1 cellular context compared by ENCODE assay signal in the genomic region with DNA sequence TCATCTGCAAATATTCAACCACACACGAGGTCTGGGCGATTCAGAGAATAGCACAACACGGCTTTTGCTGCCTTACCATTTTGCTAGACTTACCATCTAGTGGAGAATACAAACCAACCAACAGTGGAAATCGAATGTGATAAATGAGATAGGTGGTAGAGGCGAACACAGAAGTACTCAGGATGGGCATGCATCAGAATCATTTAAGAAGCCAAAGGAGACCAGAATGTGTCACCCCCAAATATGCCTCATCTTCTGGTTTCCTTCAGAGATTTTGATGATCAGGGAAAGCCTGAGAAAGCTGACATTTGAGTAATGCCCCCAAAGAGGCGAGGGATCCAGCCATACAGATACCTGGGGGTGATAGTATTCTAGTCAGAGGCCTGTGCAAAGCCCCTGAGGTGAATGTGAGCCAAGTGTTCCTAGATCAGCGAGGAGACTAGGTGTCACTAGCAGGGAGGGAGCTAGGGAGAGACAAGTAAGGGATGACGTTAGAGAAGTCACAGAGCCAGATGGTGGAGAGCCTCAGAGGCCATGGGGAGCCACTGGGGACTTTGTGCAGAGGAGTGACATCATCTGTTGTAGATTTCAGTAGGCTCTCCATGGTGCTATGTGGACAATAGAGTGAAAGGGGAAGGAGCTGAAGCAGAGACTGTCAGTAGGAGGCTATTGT.
TF ChIP-seq lines count a peak whose summit lies in the region.

No MANE protein-coding gene starts in this region.

TF ChIP-seq in HEK293, 187 proteins besides CTCF, POLR2A, EP300 and RAD21 (continued from another document):
- TF ChIP-seq, protein P1, sequence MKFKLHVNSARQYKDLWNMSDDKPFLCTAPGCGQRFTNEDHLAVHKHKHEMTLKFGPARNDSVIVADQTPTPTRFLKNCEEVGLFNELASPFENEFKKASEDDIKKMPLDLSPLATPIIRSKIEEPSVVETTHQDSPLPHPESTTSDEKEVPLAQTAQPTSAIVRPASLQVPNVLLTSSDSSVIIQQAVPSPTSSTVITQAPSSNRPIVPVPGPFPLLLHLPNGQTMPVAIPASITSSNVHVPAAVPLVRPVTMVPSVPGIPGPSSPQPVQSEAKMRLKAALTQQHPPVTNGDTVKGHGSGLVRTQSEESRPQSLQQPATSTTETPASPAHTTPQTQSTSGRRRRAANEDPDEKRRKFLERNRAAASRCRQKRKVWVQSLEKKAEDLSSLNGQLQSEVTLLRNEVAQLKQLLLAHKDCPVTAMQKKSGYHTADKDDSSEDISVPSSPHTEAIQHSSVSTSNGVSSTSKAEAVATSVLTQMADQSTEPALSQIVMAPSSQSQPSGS (tag by site-specific recombination; IDR thresholded peaks at IDR 0.05; ENCODE audit: low read depth), result peak; percentile 92
- TF ChIP-seq, protein P2, sequence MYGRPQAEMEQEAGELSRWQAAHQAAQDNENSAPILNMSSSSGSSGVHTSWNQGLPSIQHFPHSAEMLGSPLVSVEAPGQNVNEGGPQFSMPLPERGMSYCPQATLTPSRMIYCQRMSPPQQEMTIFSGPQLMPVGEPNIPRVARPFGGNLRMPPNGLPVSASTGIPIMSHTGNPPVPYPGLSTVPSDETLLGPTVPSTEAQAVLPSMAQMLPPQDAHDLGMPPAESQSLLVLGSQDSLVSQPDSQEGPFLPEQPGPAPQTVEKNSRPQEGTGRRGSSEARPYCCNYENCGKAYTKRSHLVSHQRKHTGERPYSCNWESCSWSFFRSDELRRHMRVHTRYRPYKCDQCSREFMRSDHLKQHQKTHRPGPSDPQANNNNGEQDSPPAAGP (tag by site-specific recombination; IDR thresholded peaks at IDR 0.05), result 0 out of 2 replicates have a peak, but pooled peaks have one; percentile 30
- TF ChIP-seq MZF1 (tag by site-specific recombination; IDR thresholded peaks at IDR 0.05; ENCODE audit: borderline replicate concordance) (0 out of 2 replicates have a peak, but pooled peaks have one; percentile 42), ZNF394 (tag by site-specific recombination; IDR thresholded peaks at IDR 0.05; ENCODE audit: borderline replicate concordance) (peak; percentile 30; the same call in 1 of the 2 replicates)
